In genomic region chr10:33680036-33680435, GRCh38 we compare ENCODE assay signal across 20 cellular contexts.
"Had no signal": no experiment of that assay in that cellular context is flagged by ENCODE, and none has a peak within 500 bp of the region (broad histone marks: within the 10 kb centered on the region; RNA-seq: fewer than 3 reads in every experiment).

No MANE protein-coding gene starts in this region.

- H3K4me1 Mint-ChIP-seq: naive B cell; stimulated activated effector memory CD8-positive, alpha-beta T cell treated with anti-CD3 and anti-CD28 coated beads, Interleukin-12 subunit alpha, Interleukin-12 subunit beta, amount 100 ng/mL, for 72 hours had no signal

- H3K27me3 Mint-ChIP-seq: naive B cell had no signal

- H3K36me3 Mint-ChIP-seq: naive B cell; stimulated activated effector memory CD8-positive, alpha-beta T cell treated with anti-CD3 and anti-CD28 coated beads, Interleukin-12 subunit alpha, Interleukin-12 subunit beta, amount 100 ng/mL, for 72 hours; type B pancreatic cell had no signal

- H3K4me3 Mint-ChIP-seq: effector memory CD8-positive, alpha-beta T cell; naive B cell; nephron; stimulated activated effector memory CD8-positive, alpha-beta T cell treated with anti-CD3 and anti-CD28 coated beads, Interleukin-12 subunit alpha, Interleukin-12 subunit beta, amount 100 ng/mL, for 72 hours; type B pancreatic cell had no signal

- DNase-seq: cortex of kidney; effector memory CD8-positive, alpha-beta T cell; foreskin melanocyte; heart left ventricle; hippocampal formation; left colon; left ventricle myocardium superior; mesenchymal stem cell; midbrain; naive B cell; psoas muscle; retina; right lobe of liver; stimulated activated CD4-positive, alpha-beta T cell treated with anti-CD3 and anti-CD28 coated beads, Interleukin-4, amount 100 ng/mL, for 1 hour; stimulated activated CD8-positive, alpha-beta memory T cell treated with anti-CD3 and anti-CD28 coated beads, Interleukin-4, amount 100 ng/mL, for 48 hours; stimulated activated naive CD8-positive, alpha-beta T cell treated with anti-CD3 and anti-CD28 coated beads, Interleukin-15, Interleukin-2, amounts not matched to agents 100 U/mL and 50 U/mL, for 24 hours; thyroid gland had no signal

- ATAC-seq: effector memory CD8-positive, alpha-beta T cell; heart left ventricle; left colon; left ventricle myocardium superior; psoas muscle; right lobe of liver; stimulated activated effector memory CD8-positive, alpha-beta T cell treated with anti-CD3 and anti-CD28 coated beads, Interleukin-12 subunit alpha, Interleukin-12 subunit beta, amount 100 ng/mL, for 72 hours; stimulated activated naive CD8-positive, alpha-beta T cell treated with anti-CD3 and anti-CD28 coated beads, Interleukin-15, Interleukin-2, amounts not matched to agents 100 U/mL and 50 U/mL, for 24 hours had no signal

- H3K9me3 Mint-ChIP-seq: stimulated activated effector memory CD8-positive, alpha-beta T cell treated with anti-CD3 and anti-CD28 coated beads, Interleukin-12 subunit alpha, Interleukin-12 subunit beta, amount 100 ng/mL, for 72 hours had no signal

- H3K27ac Mint-ChIP-seq: effector memory CD8-positive, alpha-beta T cell; stimulated activated effector memory CD8-positive, alpha-beta T cell treated with anti-CD3 and anti-CD28 coated beads, Interleukin-12 subunit alpha, Interleukin-12 subunit beta, amount 100 ng/mL, for 72 hours; type B pancreatic cell had no signal
